Comparison of ENCODE assay signal across 8 cellular contexts in genomic region chr5:10607666-10608442, GRCh38.
DNase-seq lines count a peak whose midpoint lies in the region; ATAC-seq, FAIRE-seq and TF ChIP-seq lines count a peak whose summit lies in the region.

No MANE protein-coding gene starts in this region.

- no peaks in the 10 kb centered on the region for H3K9me3 ChIP-seq in muscle layer of duodenum (ENCODE audit: control insufficient read depth in 1 of 2, low read length in 2 of 2)

- no peak for FAIRE-seq in HTR-8/SVneo (lab: Jason Lieb, UNC)

- H3K27ac ChIP-seq in muscle layer of duodenum (ENCODE audit: low read length): peak overlapping the region; percentile 68

- peak; percentile 47 for TF ChIP-seq CTCF in cardiac fibroblast (IDR thresholded peaks at IDR 0.05; ENCODE audit: low read depth, low read length)

- H3K4me1 ChIP-seq in muscle layer of duodenum (ENCODE audit: control insufficient read depth in 1 of 2, insufficient read depth in 2 of 2, low read length in 2 of 2): peaks cover 7 to 11% of the 10 kb centered on the region in 2 donors

- no peaks in the 10 kb centered on the region for H3K27me3 ChIP-seq in muscle layer of duodenum (ENCODE audit: low read depth, low read length)

- H3K36me3 ChIP-seq in muscle layer of duodenum (ENCODE audit: control insufficient read depth in 1 of 2, insufficient read depth in 2 of 2, low read length in 2 of 2): no peaks in the 10 kb centered on the region

- ATAC-seq in GM18498 (IDR thresholded peaks at IDR 0.05; ENCODE audit: unreplicated experiment) (peak; percentile 61), GM21786 (IDR thresholded peaks at IDR 0.05; ENCODE audit: unreplicated experiment) (peak; percentile 54)

- H3K4me3 ChIP-seq in cardiac fibroblast (replicated peaks in 1 of 2; ENCODE audit: low read depth in 2 of 2, low read length in 2 of 2) (no peak overlapping the region), muscle layer of duodenum (ENCODE audit: low read depth in 1 of 2, low read length in 2 of 2) (peak overlapping the region in 1 of 2 donors; percentile 4)

- DNase-seq in Kasumi-1 (lab: John Stamatoyannopoulos, UW) (peak; percentile 83 to 89), cardiac fibroblast (ENCODE audit: low read depth in 2 of 2) (peak; percentile 82 to 90), HTR-8/SVneo (ENCODE audit: insufficient read length, low spot score) (no peak), NCI-H1048 (lab: John Stamatoyannopoulos, UW) (no peak), NCI-H1694 treated with DMSO at 0.1 percent for 48 hours (lab: John Stamatoyannopoulos, UW) (no peak)

Comparison
In these comparisons a context has a peak if more than half of its experiments do, and no peak if none do; other contexts are left out.
1. DNase-seq: peak in Kasumi-1 (2 of 2) and cardiac fibroblast (2 of 2); none in HTR-8/SVneo (single experiment), NCI-H1048 (single experiment) and NCI-H1694 treated with DMSO at 0.1 percent for 48 hours (single experiment).